In genomic region chr11:42764936-42765335, GRCh38 we compare ENCODE assay signal across 24 cellular contexts.
"Had no signal": no experiment of that assay in that cellular context is flagged by ENCODE, and none has a peak within 500 bp of the region (broad histone marks: within the 10 kb centered on the region; RNA-seq: fewer than 3 reads in every experiment).

No MANE protein-coding gene starts in this region.

- H3K27ac ChIP-seq: colonic mucosa, epithelial cell of prostate, esophagus squamous epithelium, gastrocnemius medialis, heart right ventricle, left lung, lower lobe of right lung had no signal

- H3K27me3 ChIP-seq: colonic mucosa, esophagus squamous epithelium, gastrocnemius medialis, heart right ventricle, left lung had no signal

- H3K9me3 Mint-ChIP-seq: dendritic cell treated with granulocyte-macrophage colony-stimulating factor and Interleukin-4, amounts not matched to agents 40 ng/mL and 50 ng/mL, for 4 days; endodermal cell; mesothelial cell of epicardium had no signal

- H3K4me3 ChIP-seq: colonic mucosa, esophagus squamous epithelium, gastrocnemius medialis, heart right ventricle, left lung, lower lobe of right lung, mucosa of descending colon had no signal

- H3K36me3 ChIP-seq: colonic mucosa, esophagus squamous epithelium, gastrocnemius medialis, heart right ventricle, left lung, lower lobe of right lung had no signal

- H3K9me3 ChIP-seq: colonic mucosa, esophagus squamous epithelium, gastrocnemius medialis, heart right ventricle, left lung, lower lobe of right lung, mucosa of descending colon had no signal

- H3K27ac Mint-ChIP-seq: dendritic cell treated with granulocyte-macrophage colony-stimulating factor and Interleukin-4, amounts not matched to agents 40 ng/mL and 50 ng/mL, for 4 days; effector memory CD8-positive, alpha-beta T cell; endodermal cell; mesothelial cell of epicardium; naive B cell had no signal

- H3K27me3 Mint-ChIP-seq: dendritic cell treated with granulocyte-macrophage colony-stimulating factor and Interleukin-4, amounts not matched to agents 40 ng/mL and 50 ng/mL, for 4 days; effector memory CD8-positive, alpha-beta T cell; naive B cell had no signal

- H3K36me3 Mint-ChIP-seq: mesothelial cell of epicardium, naive B cell had no signal

- H3K4me1 ChIP-seq: colonic mucosa, esophagus squamous epithelium, gastrocnemius medialis, heart right ventricle, left lung, lower lobe of right lung had no signal

- H3K4me1 Mint-ChIP-seq: mesothelial cell of epicardium, naive B cell had no signal

- H3K4me3 Mint-ChIP-seq: dendritic cell treated with granulocyte-macrophage colony-stimulating factor and Interleukin-4, amounts not matched to agents 40 ng/mL and 50 ng/mL, for 4 days; effector memory CD8-positive, alpha-beta T cell; endodermal cell; mesothelial cell of epicardium; naive B cell had no signal

- DNase-seq: colonic mucosa; cortex of kidney; effector CD8-positive, alpha-beta T cell; effector memory CD8-positive, alpha-beta T cell; endodermal cell; erythroblast; esophagus squamous epithelium; foreskin fibroblast; foreskin melanocyte; gastrocnemius medialis; glutamatergic neuron; head of caudate nucleus; heart right ventricle; hippocampal formation; left cardiac atrium; left lung; left ventricle myocardium superior; lower lobe of right lung; mesenchymal stem cell; mucosa of descending colon; naive B cell had no signal
